20 cellular contexts compared by ENCODE assay signal in genomic region chr20:10920396-10920795, GRCh38.
"Had no signal": no experiment of that assay in that cellular context is flagged by ENCODE, and none has a peak within 500 bp of the region (broad histone marks: within the 10 kb centered on the region; RNA-seq: fewer than 3 reads in every experiment).

No MANE protein-coding gene starts in this region.

- H3K27me3 ChIP-seq: adrenal gland, body of pancreas, colonic mucosa, SJSA1 had no signal

- DNase-seq: activated naive CD4-positive, alpha-beta T cell treated with anti-CD3 and anti-CD28 coated beads, Interleukin-2, amount 10 ng/mL, durations not matched to agents 7 days and 5 days; body of pancreas; central memory CD4-positive, alpha-beta T cell; colonic mucosa; effector CD8-positive, alpha-beta T cell; nucleus accumbens; stimulated activated CD4-positive, alpha-beta T cell treated with anti-CD3 and anti-CD28 coated beads, Interleukin-4, amount 100 ng/mL, for 4 hours; stimulated activated CD8-positive, alpha-beta memory T cell treated with anti-CD3 and anti-CD28 coated beads, Interleukin-4, amount 100 ng/mL, for 48 hours; stimulated activated naive CD4-positive, alpha-beta T cell treated with Interleukin-2 at 50 U/mL for 16 hours; substantia nigra had no signal

- H3K9me3 ChIP-seq: adrenal gland, body of pancreas, colonic mucosa, prostate gland, SJSA1 had no signal

- FAIRE-seq: endothelial cell of umbilical vein, islet of Langerhans had no signal

- ATAC-seq: activated CD4-positive, CD25-positive, alpha-beta regulatory T cell treated with anti-CD3 and anti-CD28 coated beads, Interleukin-2, amount 50 U/mL, for 24 hours; activated T-helper 17 cell treated with anti-CD3 and anti-CD28 coated beads, Interleukin-2, amount 50 U/mL, for 72 hours; body of pancreas; left lobe of liver; natural killer cell treated with Interleukin-12 subunit alpha and Interleukin-12 subunit beta and Interleukin-15 and Interleukin-18, amount 100 ng/mL, for 72 hours had no signal

- H3K4me2 ChIP-seq: smooth muscle cell had no signal

- H3K4me1 ChIP-seq: adrenal gland, colonic mucosa, prostate gland had no signal

- H3K4me3 ChIP-seq: adrenal gland, body of pancreas, colonic mucosa, prostate gland, SJSA1, smooth muscle cell had no signal

- H3K36me3 ChIP-seq: adrenal gland, colonic mucosa, prostate gland, SJSA1 had no signal

- H3K27ac ChIP-seq: adrenal gland, body of pancreas, colonic mucosa, prostate gland, SJSA1 had no signal
